8 cellular contexts compared by ENCODE assay signal in the genomic region with DNA sequence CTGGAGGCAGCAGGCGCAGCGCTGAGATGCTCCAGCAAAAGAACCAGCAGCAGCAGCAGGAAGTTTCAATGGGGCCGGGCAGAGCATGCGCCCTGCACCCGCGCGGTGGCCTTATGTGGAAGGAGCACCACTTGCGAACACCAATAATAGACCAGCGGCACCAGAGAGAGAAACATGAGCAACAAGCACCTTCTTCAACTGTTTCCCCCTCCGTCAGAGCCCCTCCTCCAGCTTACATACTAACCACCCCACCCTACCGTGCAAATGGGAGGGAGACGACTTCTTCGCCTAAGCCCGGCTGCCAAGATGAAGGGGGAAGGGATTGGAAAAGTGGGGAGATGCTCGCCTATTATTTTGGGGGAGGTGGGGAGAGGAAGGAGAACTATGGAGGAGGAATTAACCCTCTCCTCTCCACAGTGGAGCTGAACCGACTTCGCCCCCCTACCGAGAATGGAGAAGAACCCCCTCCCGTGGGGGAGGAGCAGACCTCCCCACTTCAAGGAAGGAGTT. TPM values are rescaled to one million over a fixed set of nuclear protein-coding genes. Genes with fewer than 3 reads are reported as not detected.
A peak's percentile ranks its signal among the peaks of the same experiment; 100 is the strongest.
DNase-seq lines count a peak whose midpoint lies in the region; ATAC-seq and TF ChIP-seq lines count a peak whose summit lies in the region.

No MANE protein-coding gene starts in this region.

- POLR2A ChIA-PET in AG04450 (lab: Yijun Ruan, JAX) (interaction anchor here (1.0 to 1.4 kb wide), 2 partner anchors 175 to 369 kb away, joined by 3 to 5 read pairs; a partner anchor contains a TSS), WTC11 (lab: Charles Lee) (interaction anchor here (1.2 to 2.3 kb wide), 2 partner anchors 30 to 175 kb away, joined by 4 to 17 read pairs; a partner anchor contains a TSS)

- TF ChIP-seq POLR2A in GM18951 (IDR thresholded peaks at IDR 0.05; ENCODE audit: extremely low read depth, insufficient read depth, insufficient read length): peak; percentile 61

- peaks cover 6% of the 10 kb centered on the region for H3K9me3 ChIP-seq in AG04450 (ENCODE audit: control insufficient read depth, insufficient read depth, low read length)

- H3K27me3 ChIP-seq in AG04450 (ENCODE audit: control insufficient read depth, insufficient read depth, low read length): no peaks in the 10 kb centered on the region

- CTCF ChIA-PET in AG04450 (lab: Charles Lee): interaction anchor here (1.0 to 3.7 kb wide), 5 partner anchors 10 to 180 kb away, joined by 3 to 19 read pairs (median 5); a partner anchor contains a TSS
- CTCF ChIA-PET in WTC11 (lab: Charles Lee): interaction anchor here (0.6 to 2.0 kb wide), 4 partner anchors 18 to 181 kb away, joined by 3 to 5 read pairs (median 4); a partner anchor contains a TSS

- ATAC-seq in HG03196 (IDR thresholded peaks at IDR 0.05; ENCODE audit: unreplicated experiment) (peak; percentile 49), WTC11 (peak; percentile 18)

- H3K27me3 Mint-ChIP-seq in WTC11 (ENCODE audit: low read depth): no peaks in the 10 kb centered on the region

- TF ChIP-seq CTCF in AG04450 (IDR thresholded peaks at IDR 0.05; ENCODE audit: low read depth, low read length) (peak; percentile 13; the same call in 1 of the 2 replicates), WTC11 (IDR thresholded peaks at IDR 0.05) (no peak), cardiac fibroblast (IDR thresholded peaks at IDR 0.05; ENCODE audit: low read depth, low read length) (peak; percentile 27)

- H3K4me1 Mint-ChIP-seq in WTC11: peaks cover 24% of the 10 kb centered on the region

- H3K27ac ChIP-seq in AG04450 (ENCODE audit: low read depth, low read length): peak overlapping the region; percentile 75

- peak overlapping the region; percentile 97 for H3K27ac Mint-ChIP-seq in WTC11

- DNase-seq in AG04450 (ENCODE audit: low read depth, low spot score) (peak; percentile 55), NCI-H2227 treated with DMSO at 0.1 percent for 48 hours (lab: John Stamatoyannopoulos, UW) (peak; percentile 88), WTC11 (ENCODE audit: low spot score) (peak; percentile 78), cardiac fibroblast (ENCODE audit: low read depth in 2 of 2) (peak; percentile 87 to 92), inferior parietal cortex (ENCODE audit: extremely low spot score) (peak; percentile 81), smooth muscle cell of the brain vasculature (ENCODE audit: low read depth, low spot score) (peak; percentile 71)

- H3K36me3 Mint-ChIP-seq in WTC11: peaks cover 17% of the 10 kb centered on the region

- in situ Hi-C loops in GM18951 (cut with MboI; ENCODE audit: low sequenced_read_pairs, unreplicated experiment): no loop called here

- H3K9me3 Mint-ChIP-seq in WTC11: peaks cover 16% of the 10 kb centered on the region

- H3K4me3 Mint-ChIP-seq in WTC11: peak overlapping the region; percentile 94

- H3K4me3 ChIP-seq in AG04450 (ENCODE audit: low read depth, low read length) (peak overlapping the region; percentile 94), cardiac fibroblast (replicated peaks in 1 of 2; ENCODE audit: low read depth in 2 of 2, low read length in 2 of 2) (peak overlapping the region; percentile 94 to 95)

TF ChIP-seq in WTC11, 78 proteins besides CTCF, POLR2A, EP300 and RAD21 (continues in another document):
- TF ChIP-seq ESRRA (CRISPR knock-in tag; IDR thresholded peaks at IDR 0.05; ENCODE audit: borderline replicate concordance) (no peak), NFYB (CRISPR knock-in tag; conservative IDR thresholded peaks at IDR 0.05; ENCODE audit: low read depth) (no peak), HMGA2 (CRISPR knock-in tag; IDR thresholded peaks at IDR 0.05) (no peak), KAT7 (CRISPR knock-in tag; IDR thresholded peaks at IDR 0.05; ENCODE audit: borderline replicate concordance) (peak; percentile 45; the same call in 1 of the 2 replicates), ZNF396 (CRISPR knock-in tag; IDR thresholded peaks at IDR 0.05; ENCODE audit: borderline replicate concordance) (0 out of 2 replicates have a peak, but pooled peaks have one; percentile 22), ZNF138 (CRISPR knock-in tag; conservative IDR thresholded peaks at IDR 0.05) (no peak), MXD4 (CRISPR knock-in tag; IDR thresholded peaks at IDR 0.05; ENCODE audit: borderline replicate concordance) (no peak), ETV6 (CRISPR knock-in tag; IDR thresholded peaks at IDR 0.05) (no peak), FOXK1 (CRISPR knock-in tag; IDR thresholded peaks at IDR 0.05) (peak; percentile 69; the same call in 1 of the 2 replicates), SMAD3 (CRISPR knock-in tag; IDR thresholded peaks at IDR 0.05; ENCODE audit: borderline replicate concordance) (no peak), TEAD1 (CRISPR knock-in tag; IDR thresholded peaks at IDR 0.05) (peak; percentile 27; the same call in 1 of the 2 replicates)
- TF ChIP-seq, protein P1, sequence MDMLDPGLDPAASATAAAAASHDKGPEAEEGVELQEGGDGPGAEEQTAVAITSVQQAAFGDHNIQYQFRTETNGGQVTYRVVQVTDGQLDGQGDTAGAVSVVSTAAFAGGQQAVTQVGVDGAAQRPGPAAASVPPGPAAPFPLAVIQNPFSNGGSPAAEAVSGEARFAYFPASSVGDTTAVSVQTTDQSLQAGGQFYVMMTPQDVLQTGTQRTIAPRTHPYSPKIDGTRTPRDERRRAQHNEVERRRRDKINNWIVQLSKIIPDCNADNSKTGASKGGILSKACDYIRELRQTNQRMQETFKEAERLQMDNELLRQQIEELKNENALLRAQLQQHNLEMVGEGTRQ (CRISPR knock-in tag; IDR thresholded peaks at IDR 0.05): no peak
- TF ChIP-seq, protein P2, sequence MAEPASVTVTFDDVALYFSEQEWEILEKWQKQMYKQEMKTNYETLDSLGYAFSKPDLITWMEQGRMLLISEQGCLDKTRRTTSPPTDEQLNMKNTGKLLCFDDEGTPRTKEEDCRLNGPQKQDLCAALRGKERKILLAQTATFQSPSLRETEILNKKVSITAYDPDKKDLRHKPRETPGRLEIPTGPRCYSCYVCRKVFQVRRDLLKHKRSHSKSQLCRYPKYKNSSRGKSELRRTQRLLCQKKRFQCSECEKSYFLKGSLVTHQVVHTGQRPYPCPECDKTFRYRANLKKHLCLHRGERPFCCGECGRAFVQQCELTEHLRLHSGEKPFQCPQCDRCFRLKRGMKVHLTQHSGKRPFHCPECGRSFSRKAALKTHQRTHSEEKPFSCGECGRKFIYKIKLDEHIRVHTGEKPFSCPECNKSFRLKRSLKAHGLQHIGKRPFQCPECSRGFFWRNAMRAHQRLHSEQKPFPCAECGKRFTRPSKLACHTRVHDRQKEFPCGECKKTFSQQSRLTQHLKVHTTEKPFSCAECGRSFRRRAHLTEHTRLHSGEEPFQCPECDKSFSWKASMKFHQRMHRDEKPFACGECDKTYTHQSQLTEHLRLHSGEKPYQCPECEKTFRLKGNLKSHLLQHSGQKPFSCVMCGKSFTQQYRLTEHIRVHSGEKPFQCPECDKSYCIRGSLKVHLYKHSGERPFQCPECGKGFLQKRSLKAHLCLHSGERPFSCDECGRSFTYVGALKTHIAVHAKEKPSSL (CRISPR knock-in tag; conservative IDR thresholded peaks at IDR 0.05): no peak
- TF ChIP-seq, protein P3, sequence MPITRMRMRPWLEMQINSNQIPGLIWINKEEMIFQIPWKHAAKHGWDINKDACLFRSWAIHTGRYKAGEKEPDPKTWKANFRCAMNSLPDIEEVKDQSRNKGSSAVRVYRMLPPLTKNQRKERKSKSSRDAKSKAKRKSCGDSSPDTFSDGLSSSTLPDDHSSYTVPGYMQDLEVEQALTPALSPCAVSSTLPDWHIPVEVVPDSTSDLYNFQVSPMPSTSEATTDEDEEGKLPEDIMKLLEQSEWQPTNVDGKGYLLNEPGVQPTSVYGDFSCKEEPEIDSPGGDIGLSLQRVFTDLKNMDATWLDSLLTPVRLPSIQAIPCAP (CRISPR knock-in tag; IDR thresholded peaks at IDR 0.05): no peak
- TF ChIP-seq, protein P4, sequence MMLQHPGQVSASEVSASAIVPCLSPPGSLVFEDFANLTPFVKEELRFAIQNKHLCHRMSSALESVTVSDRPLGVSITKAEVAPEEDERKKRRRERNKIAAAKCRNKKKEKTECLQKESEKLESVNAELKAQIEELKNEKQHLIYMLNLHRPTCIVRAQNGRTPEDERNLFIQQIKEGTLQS (CRISPR knock-in tag; conservative IDR thresholded peaks at IDR 0.05): no peak
- TF ChIP-seq, protein P5, sequence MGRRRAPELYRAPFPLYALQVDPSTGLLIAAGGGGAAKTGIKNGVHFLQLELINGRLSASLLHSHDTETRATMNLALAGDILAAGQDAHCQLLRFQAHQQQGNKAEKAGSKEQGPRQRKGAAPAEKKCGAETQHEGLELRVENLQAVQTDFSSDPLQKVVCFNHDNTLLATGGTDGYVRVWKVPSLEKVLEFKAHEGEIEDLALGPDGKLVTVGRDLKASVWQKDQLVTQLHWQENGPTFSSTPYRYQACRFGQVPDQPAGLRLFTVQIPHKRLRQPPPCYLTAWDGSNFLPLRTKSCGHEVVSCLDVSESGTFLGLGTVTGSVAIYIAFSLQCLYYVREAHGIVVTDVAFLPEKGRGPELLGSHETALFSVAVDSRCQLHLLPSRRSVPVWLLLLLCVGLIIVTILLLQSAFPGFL (CRISPR knock-in tag; IDR thresholded peaks at IDR 0.05; ENCODE audit: borderline replicate concordance): no peak
- TF ChIP-seq, protein P6, sequence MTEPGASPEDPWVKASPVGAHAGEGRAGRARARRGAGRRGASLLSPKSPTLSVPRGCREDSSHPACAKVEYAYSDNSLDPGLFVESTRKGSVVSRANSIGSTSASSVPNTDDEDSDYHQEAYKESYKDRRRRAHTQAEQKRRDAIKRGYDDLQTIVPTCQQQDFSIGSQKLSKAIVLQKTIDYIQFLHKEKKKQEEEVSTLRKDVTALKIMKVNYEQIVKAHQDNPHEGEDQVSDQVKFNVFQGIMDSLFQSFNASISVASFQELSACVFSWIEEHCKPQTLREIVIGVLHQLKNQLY (CRISPR knock-in tag; IDR thresholded peaks at IDR 0.05): no peak

RNA-seq across cellular contexts. Expression of a gene that starts 1.1 kb away (rescaled TPM):
- polyA plus RNA-seq in AG04450 (2011; rRNA removed): 26.5 and 26.8 TPM in 2 replicates
- polyA minus RNA-seq in AG04450 (2011; rRNA and poly(A)+ RNA removed): 46.9 and 47.4 TPM in 2 replicates
- total RNA-seq in WTC11 (2021): 71.3 to 79.8 TPM (median 72.8 TPM) in 3 replicates

RNA-seq across cellular contexts. Expression of a gene that starts 1.5 kb away (rescaled TPM):
- polyA plus RNA-seq in AG04450 (2011; rRNA removed): 45.9 and 57.7 TPM in 2 replicates
- 8.8 and 12.7 TPM in 2 replicates for polyA minus RNA-seq in AG04450 (2011; rRNA and poly(A)+ RNA removed)
- 22.8 to 29.9 TPM (median 28.2 TPM) in 3 replicates for total RNA-seq in WTC11 (2021)

Comparison
In these comparisons a context has a peak if more than half of its experiments do, and no peak if none do; other contexts are left out.
1. Peak in every context shown above with its lines: DNase-seq, ATAC-seq, H3K4me3 ChIP-seq and H3K27ac ChIP-seq.